ENCODE assay signal across 14 cellular contexts in genomic region chr17:17079336-17079735, GRCh38. TPM values are rescaled to one million over a fixed set of nuclear protein-coding genes. Genes with fewer than 3 reads are reported as not detected.
DNase-seq lines count a peak whose midpoint lies in the region; ATAC-seq, FAIRE-seq and TF ChIP-seq lines count a peak whose summit lies in the region.
"Had no signal": no experiment of that assay in that cellular context is flagged by ENCODE, and none has a peak within 500 bp of the region (broad histone marks: within the 10 kb centered on the region; RNA-seq: fewer than 3 reads in every experiment).

No MANE protein-coding gene starts in this region.

- TF ChIP-seq POLR2A in A549 (IDR thresholded peaks at IDR 0.05; ENCODE audit: low read length): no peak
- no peak for TF ChIP-seq POLR2A in GM12878 (IDR thresholded peaks at IDR 0.05; ENCODE audit: low read depth, low read length)
- TF ChIP-seq POLR2A in heart left ventricle (IDR thresholded peaks at IDR 0.05): no peak
- TF ChIP-seq POLR2A in testis (IDR thresholded peaks at IDR 0.05): no peak

- POLR2A ChIA-PET in A549 (lab: Yijun Ruan, JAX): no interaction called here
- POLR2A ChIA-PET in GM12878 (lab: Charles Lee): no interaction called here

- H3K9me3 ChIP-seq in A549 (no peaks in the 10 kb centered on the region), GM12878 (replicated peaks; ENCODE audit: control insufficient read depth, insufficient read depth, low read length) (no peaks in the 10 kb centered on the region), heart left ventricle (no peaks in the 10 kb centered on the region), osteoblast (ENCODE audit: low read depth, low read length) (no peaks in the 10 kb centered on the region), testis (no peaks in the 10 kb centered on the region)
- H3K9me3 ChIP-seq: adrenal gland, thoracic aorta had no signal

- H2AFZ ChIP-seq in GM12878 (ENCODE audit: control insufficient read depth, low read depth, low read length) (no peak overlapping the region), osteoblast (ENCODE audit: low read length) (no peak overlapping the region)

- no peak for FAIRE-seq in A549 (lab: Jason Lieb, UNC)
- no peak for FAIRE-seq in GM12878 (lab: Jason Lieb, UNC)
- FAIRE-seq: TTC549 had no signal

- WGBS in A549 (ENCODE audit: missing lambda C conversion rate): 81% methylated on average over 4 of the region's 4 CpGs
- 85% methylated on average over 4 of the region's 4 CpGs for WGBS in GM12878 (ENCODE audit: insufficient coverage, insufficient replicate concordance, low lambda C conversion rate, missing lambda C conversion rate)
- 32 to 43% (median 37%) methylated on average over 4 of the region's 4 CpGs for WGBS in heart left ventricle, 4 donors
- 41 to 61% methylated on average over 4 of the region's 4 CpGs for WGBS in testis, 2 donors

- H4K20me1 ChIP-seq in GM12878 (ENCODE audit: control insufficient read depth, insufficient read depth) (no peaks in the 10 kb centered on the region), osteoblast (ENCODE audit: insufficient read depth, low read length) (peaks cover 91% of the 10 kb centered on the region)

- H3K79me2 ChIP-seq in GM12878 (ENCODE audit: control insufficient read depth, insufficient read depth, low read length): peaks cover 2% of the 10 kb centered on the region
- H3K79me2 ChIP-seq in osteoblast (ENCODE audit: insufficient read depth, low read length): peaks cover 99% of the 10 kb centered on the region

- H3K27me3 ChIP-seq in GM12878 (replicated peaks in 1 of 2; ENCODE audit: control insufficient read depth in 2 of 2, insufficient read depth in 2 of 2, low read length in 1 of 2) (no peaks in the 10 kb centered on the region), heart left ventricle (no peaks in the 10 kb centered on the region), osteoblast (ENCODE audit: insufficient read depth, low read length) (no peaks in the 10 kb centered on the region), testis (no peaks in the 10 kb centered on the region)
- H3K27me3 ChIP-seq: adrenal gland had no signal

- no peak for TF ChIP-seq RAD21 in A549 (conservative IDR thresholded peaks at IDR 0.05 in 1 of 2, IDR thresholded peaks at IDR 0.05 in 1 of 2)
- no peak for TF ChIP-seq RAD21 in GM12878 (IDR thresholded peaks at IDR 0.05; ENCODE audit: insufficient read depth, low read depth, low read length)

- CTCF ChIA-PET in A549 (lab: Yijun Ruan, JAX): interaction anchor here (0.8 to 1.2 kb wide), 4 partner anchors 11 to 87 kb away, joined by 3 to 4 read pairs (median 3); no protein-coding TSS in a partner anchor
- CTCF ChIA-PET in GM12878 (lab: Yijun Ruan, JAX): interaction anchor here (0.6 kb wide), 1 partner anchor 358 kb away, joined by 3 read pairs; no protein-coding TSS in a partner anchor

- H3K36me3 ChIP-seq in GM12878 (ENCODE audit: control insufficient read depth in 2 of 2, insufficient read depth in 2 of 2, low read length in 1 of 2): peaks cover 13 to 23% of the 10 kb centered on the region in 2 experiments; a peak in 3 of 4 replicates
- peaks cover 0 to 63% (median 37%) of the 10 kb centered on the region in 9 donors for H3K36me3 ChIP-seq in heart left ventricle
- peaks cover 62% of the 10 kb centered on the region for H3K36me3 ChIP-seq in osteoblast (ENCODE audit: insufficient read depth, low read length)
- H3K36me3 ChIP-seq in testis (ENCODE audit: low read depth, missing control alignments): no peaks in the 10 kb centered on the region

- H3K27ac ChIP-seq in A549 (peak overlapping the region; percentile 40 to 53; a peak in 5 of 6 replicates), GM12878 (ENCODE audit: control insufficient read depth, insufficient read depth) (no peak overlapping the region), heart left ventricle (peak overlapping the region in 8 of 12 donors; percentile 9 to 69 (median 50)), osteoblast (ENCODE audit: low read depth, low read length) (no peak overlapping the region), testis (peak overlapping the region in 1 of 2 donors; percentile 19)
- H3K27ac ChIP-seq: thoracic aorta had no signal

- TSS peak; percentile 29 for BruUV-seq in GM12878 (replicated peaks; lab: Mats Ljungman, UMichigan)

- in situ Hi-C loops in GM12878 (cut with MboI): no loop called here

- DNase-seq in A549 (ENCODE audit: low read depth in 1 of 2, low spot score in 1 of 2) (no peak), GM12878 (ENCODE audit: low read depth, low spot score) (no peak), heart left ventricle (peak in 1 of 5 donors; percentile 63), osteoblast (ENCODE audit: insufficient read length, low spot score, missing footprints) (peak; percentile 11), testis (no peak)
- DNase-seq in activated naive CD4-positive, alpha-beta T cell treated with Interleukin-2 at 50 U/mL for 16 hours: no peak
- DNase-seq in activated CD8-positive, alpha-beta memory T cell treated with anti-CD3 and anti-CD28 coated beads for 24 hours: no peak
- DNase-seq: Karpas-422, NCI-H1694 treated with DMSO at 0.1 percent for 48 hours, NCI-H774 had no signal

- TF ChIP-seq CTCF in A549 (IDR thresholded peaks at IDR 0.05): no peak
- TF ChIP-seq CTCF in GM12878 (IDR thresholded peaks at IDR 0.05 in 2 of 3, conservative IDR thresholded peaks at IDR 0.05 in 1 of 3; ENCODE audit: control insufficient read depth in 2 of 3, extremely low read depth in 1 of 3, insufficient read depth in 1 of 3, low read depth in 3 of 3, low read length in 3 of 3): no peak
- no peak for TF ChIP-seq CTCF in heart left ventricle (IDR thresholded peaks at IDR 0.05)
- no peak for TF ChIP-seq CTCF in osteoblast (IDR thresholded peaks at IDR 0.05; ENCODE audit: extremely low read depth, low read depth, low read length)
- TF ChIP-seq CTCF in testis (IDR thresholded peaks at IDR 0.05): no peak

- H3K4me2 ChIP-seq in A549 (no peak overlapping the region), GM12878 (ENCODE audit: control insufficient read depth, insufficient read depth) (no peak overlapping the region), osteoblast (ENCODE audit: insufficient read depth, low read length) (no peak overlapping the region)

- intact Hi-C loops in GM12878 (cut with micrococcal nuclease; ENCODE audit: unreplicated experiment) (no loop called here), heart left ventricle (cut with DNase I) (loop anchor here in 2 of 10 donors (5.0 kb wide), 1 partner anchor 37 kb away; the partner anchor contains the start of gene MPRIP (in 2 of the 2)), testis (cut with DNase I; ENCODE audit: low total_unique reads) (no loop called here)

- no peak for TF ChIP-seq EP300 in A549 (IDR thresholded peaks at IDR 0.05)
- no peak for TF ChIP-seq EP300 in GM12878 (IDR thresholded peaks at IDR 0.05; ENCODE audit: borderline replicate concordance in 1 of 2, control insufficient read depth in 1 of 2, low read depth in 2 of 2, low read length in 2 of 2)

- H3K4me3 ChIP-seq in A549 (no peak overlapping the region), GM12878 (no peak overlapping the region), heart left ventricle (no peak overlapping the region), osteoblast (ENCODE audit: insufficient read depth, low read length) (no peak overlapping the region), testis (no peak overlapping the region)
- H3K4me3 ChIP-seq: adrenal gland, thoracic aorta had no signal

- SMC1A ChIA-PET in GM12878 (lab: Charles Lee; ENCODE audit: uncharacterized antibody, unreplicated experiment): no interaction called here

- ATAC-seq in A549 (peak in 1 of 2 experiments; percentile 10; a peak in 1 of 6 replicates), GM12878 (no peak), heart left ventricle (peak; percentile 14 to 67 (median 38)), HG02642 (IDR thresholded peaks at IDR 0.05; ENCODE audit: poor library complexity, unreplicated experiment) (no peak)

- RAD21 ChIA-PET in GM12878 (lab: Charles Lee; ENCODE audit: unreplicated experiment): no interaction called here

- peaks cover 75% of the 10 kb centered on the region for H3K4me1 ChIP-seq in A549
- no peaks in the 10 kb centered on the region for H3K4me1 ChIP-seq in GM12878 (ENCODE audit: control insufficient read depth, insufficient read depth, low read length)
- peaks cover 12 to 88% (median 67%) of the 10 kb centered on the region in 12 donors for H3K4me1 ChIP-seq in heart left ventricle
- peaks cover 26% of the 10 kb centered on the region for H3K4me1 ChIP-seq in osteoblast (ENCODE audit: insufficient read depth, low read length)
- peaks cover 47% of the 10 kb centered on the region for H3K4me1 ChIP-seq in testis

- no peak overlapping the region for H3K9ac ChIP-seq in GM12878 (ENCODE audit: control insufficient read depth, insufficient read depth, low read length)

TF ChIP-seq in A549, 52 proteins besides CTCF, POLR2A, EP300 and RAD21 (continues in another document):
- no peak for TF ChIP-seq FOXS1 (CRISPR knock-in tag; IDR thresholded peaks at IDR 0.05)

TF ChIP-seq in GM12878, 131 proteins besides CTCF, POLR2A, EP300 and RAD21 (continues in another document):
- no peak for TF ChIP-seq CREB1 (IDR thresholded peaks at IDR 0.05; ENCODE audit: low read depth)

RNA-seq across cellular contexts. Expression of gene MPRIP, which starts 37.1 kb away (rescaled TPM):
- polyA plus RNA-seq in A549 (2011; rRNA removed) (147 and 200 TPM in 2 replicates), A549 (2017; fragmentation: RNase III; extraction: RNeasy Plus Mini Kit Qiagen cat#74134 plus additional on column Dnase treatment) (192 to 240 TPM (median 228 TPM) in 3 replicates), GM12878 (2011; rRNA removed) (51.1 and 70.6 TPM in 2 replicates), GM12878 (2014; fragmentation: Illumina TruSeq; extraction: Trizol) (35.1 and 72.7 TPM in 2 replicates), GM12878 (2014; fragmentation: Nextera tagmentation; extraction: Ambion mirVana) (10 to 100 TPM; 24.3 to 44.6 TPM), GM12878 (2014; rRNA removed) (89.3 and 97.0 TPM in 2 replicates), GM12878 (2016; fragmentation: Nextera tagmentation; extraction: Ambion mirVana) (10 to 100 TPM; 16.5 to 18.5 TPM), heart left ventricle (100 to 1,000 TPM; 237 to 476 TPM), testis (ENCODE audit: insufficient read depth, low read depth, low replicate concordance) (191 TPM)
- polyA plus RNA-seq in A549 (2012; cell fraction: cytosol; rRNA removed): 170 and 183 TPM in 2 replicates
- polyA plus RNA-seq in A549 (2012; cell fraction: nucleus; rRNA removed): 347 and 385 TPM in 2 replicates
- polyA minus RNA-seq in A549 (2011; rRNA and poly(A)+ RNA removed): 215 and 250 TPM in 2 replicates
- 167 and 175 TPM in 2 replicates for total RNA-seq in GM12878 (2013; cell fraction: nucleolus; rRNA removed)
- total RNA-seq in GM12878 (2014; rRNA removed) (115 and 131 TPM in 2 replicates), GM12878 (2014; rRNA removed; fragmentation: Illumina TruSeq; extraction: Trizol) (79.0 and 83.9 TPM in 2 replicates), GM12878 (2021) (159 and 168 TPM in 2 replicates), heart left ventricle (100 to 1,000 TPM; 131 to 686 (median 343) TPM), osteoblast (120 and 149 TPM in 2 replicates), testis (100 to 1,000 TPM; 304 to 337 TPM)
- 49.9 TPM for polyA plus RNA-seq in GM12878 (2011; ENCODE audit: low read depth)
- polyA plus RNA-seq in GM12878 (2011; cell fraction: cytosol; rRNA removed): 59.0 and 62.4 TPM in 2 replicates
- 87.4 and 124 TPM in 2 replicates for polyA plus RNA-seq in GM12878 (2011; cell fraction: nucleus; rRNA removed)
- polyA plus RNA-seq in GM12878 (2012): 72.2 and 77.0 TPM in 2 replicates
- 73.8 and 103 TPM in 2 replicates for polyA minus RNA-seq in GM12878 (2011; rRNA and poly(A)+ RNA removed)
- polyA minus RNA-seq in GM12878 (2011; cell fraction: cytosol; rRNA and poly(A)+ RNA removed): 36.6 and 63.1 TPM in 2 replicates
- polyA minus RNA-seq in GM12878 (2011; cell fraction: nucleus; rRNA and poly(A)+ RNA removed): 35.7 and 59.5 TPM in 2 replicates

Comparison
In these comparisons a context has a peak if more than half of its experiments do, and no peak if none do; other contexts are left out.
1. ATAC-seq: peak in heart left ventricle (4 of 4); none in GM12878 (single experiment) and HG02642 (single experiment).
2. H3K27ac ChIP-seq: peak in A549 (2 of 2) and heart left ventricle (8 of 12); none in GM12878 (single experiment) and osteoblast (single experiment).